ENCODE assay signal across 15 cellular contexts in genomic region chr10:118798186-118798811, GRCh38. TPM values are rescaled to one million over a fixed set of nuclear protein-coding genes. Genes with fewer than 3 reads are reported as not detected.
DNase-seq lines count a peak whose midpoint lies in the region; ATAC-seq and TF ChIP-seq lines count a peak whose summit lies in the region.
"Had no signal": no experiment of that assay in that cellular context is flagged by ENCODE, and none has a peak within 500 bp of the region (broad histone marks: within the 10 kb centered on the region; RNA-seq: fewer than 3 reads in every experiment).

No MANE protein-coding gene starts in this region.

- no peaks in the 10 kb centered on the region for H3K36me3 Mint-ChIP-seq in stimulated activated effector memory CD8-positive, alpha-beta T cell treated with anti-CD3 and anti-CD28 coated beads, Interleukin-12 subunit alpha, Interleukin-12 subunit beta, amount 100 ng/mL, for 72 hours
- H3K36me3 Mint-ChIP-seq: activated naive CD4-positive, alpha-beta T cell treated with anti-CD3 and anti-CD28 coated beads, Interleukin-2, amount 50 U/mL, for 24 hours had no signal

- no peak overlapping the region for H3K27ac ChIP-seq in foreskin keratinocyte

- no peaks in the 10 kb centered on the region for H3K9me3 Mint-ChIP-seq in stimulated activated effector memory CD8-positive, alpha-beta T cell treated with anti-CD3 and anti-CD28 coated beads, Interleukin-12 subunit alpha, Interleukin-12 subunit beta, amount 100 ng/mL, for 72 hours
- H3K9me3 Mint-ChIP-seq: activated naive CD4-positive, alpha-beta T cell treated with anti-CD3 and anti-CD28 coated beads, Interleukin-2, amount 50 U/mL, for 24 hours had no signal

- H3K4me1 ChIP-seq in foreskin keratinocyte, result peaks cover 3% of the 10 kb centered on the region

- DNase-seq in HS-5 (ENCODE audit: low read depth) (peak; percentile 37), amniotic epithelial cell (ENCODE audit: low read depth) (peak; percentile 22), foreskin keratinocyte (peak; percentile 72 to 83), NCI-H526 (lab: John Stamatoyannopoulos, UW) (no peak), D341Med (ENCODE audit: low spot score) (no peak), CD1c-positive myeloid dendritic cell (ENCODE audit: extremely low spot score) (no peak)
- DNase-seq in stimulated activated effector memory CD8-positive, alpha-beta T cell treated with anti-CD3 and anti-CD28 coated beads, Interleukin-12 subunit alpha, Interleukin-12 subunit beta, amount 100 ng/mL, for 72 hours (ENCODE audit: low spot score in 2 of 2), result no peak
- DNase-seq in stimulated activated CD4-positive, alpha-beta T cell treated with anti-CD3 and anti-CD28 coated beads, Interleukin-12 subunit alpha, Interleukin-12 subunit beta, amount 100 ng/mL, for 4 hours, result no peak
- DNase-seq: activated CD8-positive, alpha-beta T cell treated with anti-CD3 and anti-CD28 coated beads for 36 hours; DMS153; NCI-H1105; nephron progenitor cell; stimulated activated naive CD8-positive, alpha-beta T cell treated with anti-CD3 and anti-CD28 coated beads, Interleukin-15, Interleukin-2, amounts not matched to agents 100 U/mL and 50 U/mL, for 24 hours; T-helper 17 cell had no signal

- H3K4me1 Mint-ChIP-seq in stimulated activated effector memory CD8-positive, alpha-beta T cell treated with anti-CD3 and anti-CD28 coated beads, Interleukin-12 subunit alpha, Interleukin-12 subunit beta, amount 100 ng/mL, for 72 hours, result no peaks in the 10 kb centered on the region
- H3K4me1 Mint-ChIP-seq: activated naive CD4-positive, alpha-beta T cell treated with anti-CD3 and anti-CD28 coated beads, Interleukin-2, amount 50 U/mL, for 24 hours had no signal

- no peak overlapping the region for H3K4me3 Mint-ChIP-seq in stimulated activated effector memory CD8-positive, alpha-beta T cell treated with anti-CD3 and anti-CD28 coated beads, Interleukin-12 subunit alpha, Interleukin-12 subunit beta, amount 100 ng/mL, for 72 hours
- H3K4me3 Mint-ChIP-seq: activated CD8-positive, alpha-beta T cell treated with anti-CD3 and anti-CD28 coated beads for 36 hours; activated naive CD4-positive, alpha-beta T cell treated with anti-CD3 and anti-CD28 coated beads, Interleukin-2, amount 50 U/mL, for 24 hours; nephron progenitor cell; T-helper 17 cell had no signal

- TF ChIP-seq CTCF in foreskin keratinocyte (conservative IDR thresholded peaks at IDR 0.05), result no peak

- H3K27ac Mint-ChIP-seq in stimulated activated effector memory CD8-positive, alpha-beta T cell treated with anti-CD3 and anti-CD28 coated beads, Interleukin-12 subunit alpha, Interleukin-12 subunit beta, amount 100 ng/mL, for 72 hours, result no peak overlapping the region
- H3K27ac Mint-ChIP-seq: activated CD8-positive, alpha-beta T cell treated with anti-CD3 and anti-CD28 coated beads for 36 hours; activated naive CD4-positive, alpha-beta T cell treated with anti-CD3 and anti-CD28 coated beads, Interleukin-2, amount 50 U/mL, for 24 hours; nephron progenitor cell; T-helper 17 cell had no signal

- peaks cover 8% of the 10 kb centered on the region for H3K27me3 ChIP-seq in foreskin keratinocyte

- peak; percentile 93 for ATAC-seq in foreskin keratinocyte
- peak; percentile 26 for ATAC-seq in stimulated activated effector memory CD8-positive, alpha-beta T cell treated with anti-CD3 and anti-CD28 coated beads, Interleukin-12 subunit alpha, Interleukin-12 subunit beta, amount 100 ng/mL, for 72 hours
- ATAC-seq: activated CD8-positive, alpha-beta T cell treated with anti-CD3 and anti-CD28 coated beads for 36 hours; stimulated activated naive CD8-positive, alpha-beta T cell treated with anti-CD3 and anti-CD28 coated beads, Interleukin-15, Interleukin-2, amounts not matched to agents 100 U/mL and 50 U/mL, for 24 hours; T-helper 17 cell had no signal

RNA-seq across cellular contexts. Expression of gene CACUL1, which starts 43.5 kb away (rescaled TPM):
- total RNA-seq in foreskin keratinocyte, result 33.2 and 36.4 TPM in 2 replicates
- 6.9 and 7.2 TPM in 2 replicates for polyA plus RNA-seq in foreskin keratinocyte

Comparison
In these comparisons a context has a peak if more than half of its experiments do, and no peak if none do; other contexts are left out.
1. DNase-seq: peak in HS-5 (single experiment), amniotic epithelial cell (single experiment) and foreskin keratinocyte (2 of 2); none in stimulated activated effector memory CD8-positive, alpha-beta T cell treated with anti-CD3 and anti-CD28 coated beads, Interleukin-12 subunit alpha, Interleukin-12 subunit beta, amount 100 ng/mL, for 72 hours (0 of 2), NCI-H526 (0 of 2), stimulated activated CD4-positive, alpha-beta T cell treated with anti-CD3 and anti-CD28 coated beads, Interleukin-12 subunit alpha, Interleukin-12 subunit beta, amount 100 ng/mL, for 4 hours (single experiment), D341Med (single experiment) and CD1c-positive myeloid dendritic cell (single experiment).